In the genomic region with DNA sequence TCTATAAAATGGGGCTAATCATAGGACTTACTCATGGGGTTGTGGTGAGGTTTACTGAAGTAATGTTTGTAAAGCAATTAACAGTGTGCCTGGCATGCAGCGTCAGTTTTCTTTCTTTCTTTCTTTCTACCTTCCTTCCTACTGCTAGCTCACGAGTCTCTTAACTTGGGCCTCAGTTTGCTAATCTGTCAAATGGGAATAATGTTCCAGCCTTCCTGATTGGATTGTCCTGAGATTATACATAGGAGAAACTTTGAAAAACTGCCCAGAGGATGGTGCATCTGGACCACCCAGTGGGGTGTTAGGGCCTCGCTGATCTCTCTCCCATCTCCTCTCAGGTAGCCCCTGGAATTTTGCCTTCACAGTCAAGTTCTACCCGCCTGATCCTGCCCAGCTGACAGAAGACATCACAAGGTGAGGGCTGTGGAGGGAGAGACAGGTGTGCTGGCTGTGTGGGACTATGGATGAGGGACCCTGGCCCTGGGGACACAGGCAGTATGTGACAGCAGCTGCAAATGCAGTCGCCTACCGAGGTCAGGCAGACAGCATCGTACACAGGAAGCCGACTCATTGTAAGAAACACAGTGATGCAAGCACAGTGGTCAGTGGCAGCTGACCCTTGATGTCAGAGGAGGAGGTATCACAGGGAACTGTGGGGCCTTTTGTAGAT, we compare ENCODE assay signal across 14 cellular contexts.
DNase-seq lines count a peak whose midpoint lies in the region; ATAC-seq lines count a peak whose summit lies in the region.
"Had no signal": no experiment of that assay in that cellular context is flagged by ENCODE, and none has a peak within 500 bp of the region (broad histone marks: within the 10 kb centered on the region; RNA-seq: fewer than 3 reads in every experiment).

No MANE protein-coding gene starts in this region.

- DNase-seq in AG08395 (ENCODE audit: low spot score) (peak; percentile 61), HS-5 (ENCODE audit: low read depth) (peak; percentile 35), astrocyte of the hippocampus (ENCODE audit: low read depth, low spot score) (peak; percentile 28), kidney tubule cell (ENCODE audit: low spot score) (peak; percentile 49), NCI-H2029 (lab: John Stamatoyannopoulos, UW) (no peak), GDM1 (lab: John Stamatoyannopoulos, UW) (no peak)
- no peak for DNase-seq in stimulated activated CD4-positive, alpha-beta T cell treated with anti-CD3 and anti-CD28 coated beads, Interleukin-4, amount 100 ng/mL, for 24 hours
- DNase-seq: activated CD4-positive, alpha-beta T cell treated with anti-CD3 and anti-CD28 coated beads for 1 hour; activated T-cell treated with anti-CD3 and anti-CD28 coated beads, Interleukin-2, amount 50 U/mL, for 72 hours; KG1; posterior cingulate gyrus; stimulated activated CD4-positive, alpha-beta T cell treated with anti-CD3 and anti-CD28 coated beads, Interleukin-2, amount 100 ng/mL, for 24 hours had no signal

- ATAC-seq in HG03432 (IDR thresholded peaks at IDR 0.05; ENCODE audit: unreplicated experiment), result no peak
- ATAC-seq: stimulated activated memory B cell treated with anti-CD40 and anti-IgM and Interleukin-4, amounts not matched to agents 10 μg/mL and 1 μg/mL and 100 μg/mL, for 72 hours had no signal

Comparison
In these comparisons a context has a peak if more than half of its experiments do, and no peak if none do; other contexts are left out.
1. DNase-seq: peak in AG08395 (single experiment), HS-5 (single experiment), astrocyte of the hippocampus (single experiment) and kidney tubule cell (single experiment); none in stimulated activated CD4-positive, alpha-beta T cell treated with anti-CD3 and anti-CD28 coated beads, Interleukin-4, amount 100 ng/mL, for 24 hours (single experiment), NCI-H2029 (single experiment) and GDM1 (single experiment).